ENCODE assay signal across 13 cellular contexts in the genomic region with DNA sequence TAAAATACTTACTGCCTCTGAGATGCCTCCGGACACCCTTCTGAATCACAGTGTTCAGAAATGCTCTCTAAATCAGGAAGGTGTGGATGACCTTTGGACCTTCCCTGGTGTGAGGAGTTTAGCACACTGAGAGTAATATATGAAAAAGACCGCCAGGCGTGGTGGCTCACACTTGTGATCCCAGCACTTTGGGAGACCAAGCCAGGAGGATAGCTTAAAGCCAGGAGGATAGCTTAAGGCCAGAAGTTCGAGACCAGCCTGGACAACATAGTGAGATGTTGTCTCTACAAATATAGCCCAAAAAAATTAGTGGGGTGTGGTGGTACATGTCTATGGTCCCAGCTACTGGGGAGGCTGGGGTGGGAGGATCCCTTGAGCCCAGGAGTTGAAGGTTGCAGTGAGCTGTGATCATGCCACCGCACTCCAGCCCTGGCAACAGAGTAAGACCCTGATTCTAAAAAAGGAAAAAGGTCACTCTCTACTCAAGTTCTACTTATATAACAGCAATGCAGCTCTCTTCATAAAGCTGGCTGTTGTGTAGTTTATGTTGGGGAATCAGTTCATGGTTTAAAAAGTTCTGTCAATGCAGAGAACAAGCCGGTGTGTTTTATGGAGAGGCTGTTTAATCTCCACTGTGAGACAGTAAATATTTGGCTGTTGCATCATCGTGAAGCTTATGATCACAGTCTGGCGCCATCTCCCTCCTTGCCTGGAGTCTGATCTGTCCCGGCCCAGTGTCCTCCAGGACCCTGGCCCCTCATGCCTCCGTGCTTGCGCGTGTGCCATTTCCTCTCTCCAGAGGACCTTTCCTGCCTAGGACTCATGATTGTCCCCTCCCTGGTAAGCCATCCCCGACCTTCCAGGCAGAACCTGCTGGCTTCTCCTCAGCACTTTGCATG.
DNase-seq lines count a peak whose midpoint lies in the region; ATAC-seq, FAIRE-seq and TF ChIP-seq lines count a peak whose summit lies in the region.
"Had no signal": no experiment of that assay in that cellular context is flagged by ENCODE, and none has a peak within 500 bp of the region (broad histone marks: within the 10 kb centered on the region; RNA-seq: fewer than 3 reads in every experiment).

No MANE protein-coding gene starts in this region.

- H3K36me3 ChIP-seq in HEK293 (ENCODE audit: control insufficient read depth in 2 of 2, insufficient read depth in 1 of 2, low read length in 2 of 2): no peaks in the 10 kb centered on the region
- H3K36me3 ChIP-seq in small intestine (ENCODE audit: control insufficient read depth in 2 of 2, insufficient read depth in 2 of 2, low read length in 2 of 2): no peaks in the 10 kb centered on the region
- H3K36me3 ChIP-seq: SJSA1, WERI-Rb-1 had no signal

- H3K27ac ChIP-seq in HEK293 (ENCODE audit: extremely low read depth, low read depth, low read length) (0 out of 2 replicates have a peak overlapping the region, but pooled peaks have one; percentile 31), small intestine (ENCODE audit: low read depth in 1 of 2, low read length in 1 of 2) (peak overlapping the region; percentile 1 to 22)
- H3K27ac ChIP-seq: SJSA1, WERI-Rb-1 had no signal

- DNase-seq in SHP77 treated with DMSO at 0.1 percent for 48 hours (lab: John Stamatoyannopoulos, UW) (peak; percentile 7), islet precursor cell (peak; percentile 41), small intestine (peak; percentile 94), amygdala (lab: John Stamatoyannopoulos, UW) (no peak), NCI-H146 treated with DMSO at 0.1 percent for 48 hours (lab: John Stamatoyannopoulos, UW; ENCODE audit: unreplicated experiment) (no peak)
- DNase-seq: COR-L47, mesendoderm, NCI-H446 treated with DMSO at 0.1 percent for 48 hours, WERI-Rb-1 had no signal

- POLR2A ChIA-PET in HEK293 (lab: Yijun Ruan, JAX): no interaction called here

- H3K9me3 ChIP-seq in HEK293 (ENCODE audit: control insufficient read depth, insufficient read depth, low read depth, low read length): no peaks in the 10 kb centered on the region
- H3K9me3 ChIP-seq in small intestine (ENCODE audit: control insufficient read depth, low read depth): no peaks in the 10 kb centered on the region
- H3K9me3 ChIP-seq: SJSA1 had no signal

- CTCF ChIA-PET in HEK293 (lab: Yijun Ruan, JAX): no interaction called here

- no peak for ATAC-seq in HG03565 (IDR thresholded peaks at IDR 0.05; ENCODE audit: unreplicated experiment)

- peaks cover 17% of the 10 kb centered on the region for H3K4me1 ChIP-seq in HEK293 (ENCODE audit: control insufficient read depth, insufficient read depth, low read length)
- peaks cover 5 to 21% of the 10 kb centered on the region in 2 donors for H3K4me1 ChIP-seq in small intestine (ENCODE audit: control insufficient read depth in 2 of 2, insufficient read depth in 1 of 2, low read depth in 1 of 2, low read length in 1 of 2)
- H3K4me1 ChIP-seq: SJSA1 had no signal

- no peaks in the 10 kb centered on the region for H3K27me3 ChIP-seq in small intestine (ENCODE audit: control insufficient read depth in 2 of 2, insufficient read depth in 2 of 2, low read length in 2 of 2)

- no peak overlapping the region for H3K4me3 ChIP-seq in HEK293 (ENCODE audit: low read depth, low read length)
- H3K4me3 ChIP-seq in small intestine (ENCODE audit: low read depth in 1 of 2, low read length in 2 of 2): no peak overlapping the region
- H3K4me3 ChIP-seq: SJSA1 had no signal

- FAIRE-seq in small intestine (lab: Jason Lieb, UNC): no peak
- FAIRE-seq: bronchial epithelial cell had no signal

- no peak for TF ChIP-seq CTCF in HEK293 (tag by site-specific recombination; IDR thresholded peaks at IDR 0.05)

- 56 to 66% (median 63%) methylated on average over 13 of the region's 13 CpGs for WGBS in small intestine, 3 donors

TF ChIP-seq in HEK293, 187 proteins besides CTCF, POLR2A, EP300 and RAD21 (continues in another document):
- TF ChIP-seq ZNF776 (tag by site-specific recombination; IDR thresholded peaks at IDR 0.05; ENCODE audit: borderline replicate concordance): no peak
- TF ChIP-seq, protein P1, sequence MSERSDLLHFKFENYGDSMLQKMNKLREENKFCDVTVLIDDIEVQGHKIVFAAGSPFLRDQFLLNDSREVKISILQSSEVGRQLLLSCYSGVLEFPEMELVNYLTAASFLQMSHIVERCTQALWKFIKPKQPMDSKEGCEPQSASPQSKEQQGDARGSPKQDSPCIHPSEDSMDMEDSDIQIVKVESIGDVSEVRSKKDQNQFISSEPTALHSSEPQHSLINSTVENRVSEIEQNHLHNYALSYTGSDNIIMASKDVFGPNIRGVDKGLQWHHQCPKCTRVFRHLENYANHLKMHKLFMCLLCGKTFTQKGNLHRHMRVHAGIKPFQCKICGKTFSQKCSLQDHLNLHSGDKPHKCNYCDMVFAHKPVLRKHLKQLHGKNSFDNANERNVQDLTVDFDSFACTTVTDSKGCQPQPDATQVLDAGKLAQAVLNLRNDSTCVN (tag by site-specific recombination; optimal IDR thresholded peaks at IDR 0.05): no peak
- no peak for TF ChIP-seq ZFP3 (tag by site-specific recombination; IDR thresholded peaks at IDR 0.05; ENCODE audit: low read depth)
- TF ChIP-seq, protein P2, sequence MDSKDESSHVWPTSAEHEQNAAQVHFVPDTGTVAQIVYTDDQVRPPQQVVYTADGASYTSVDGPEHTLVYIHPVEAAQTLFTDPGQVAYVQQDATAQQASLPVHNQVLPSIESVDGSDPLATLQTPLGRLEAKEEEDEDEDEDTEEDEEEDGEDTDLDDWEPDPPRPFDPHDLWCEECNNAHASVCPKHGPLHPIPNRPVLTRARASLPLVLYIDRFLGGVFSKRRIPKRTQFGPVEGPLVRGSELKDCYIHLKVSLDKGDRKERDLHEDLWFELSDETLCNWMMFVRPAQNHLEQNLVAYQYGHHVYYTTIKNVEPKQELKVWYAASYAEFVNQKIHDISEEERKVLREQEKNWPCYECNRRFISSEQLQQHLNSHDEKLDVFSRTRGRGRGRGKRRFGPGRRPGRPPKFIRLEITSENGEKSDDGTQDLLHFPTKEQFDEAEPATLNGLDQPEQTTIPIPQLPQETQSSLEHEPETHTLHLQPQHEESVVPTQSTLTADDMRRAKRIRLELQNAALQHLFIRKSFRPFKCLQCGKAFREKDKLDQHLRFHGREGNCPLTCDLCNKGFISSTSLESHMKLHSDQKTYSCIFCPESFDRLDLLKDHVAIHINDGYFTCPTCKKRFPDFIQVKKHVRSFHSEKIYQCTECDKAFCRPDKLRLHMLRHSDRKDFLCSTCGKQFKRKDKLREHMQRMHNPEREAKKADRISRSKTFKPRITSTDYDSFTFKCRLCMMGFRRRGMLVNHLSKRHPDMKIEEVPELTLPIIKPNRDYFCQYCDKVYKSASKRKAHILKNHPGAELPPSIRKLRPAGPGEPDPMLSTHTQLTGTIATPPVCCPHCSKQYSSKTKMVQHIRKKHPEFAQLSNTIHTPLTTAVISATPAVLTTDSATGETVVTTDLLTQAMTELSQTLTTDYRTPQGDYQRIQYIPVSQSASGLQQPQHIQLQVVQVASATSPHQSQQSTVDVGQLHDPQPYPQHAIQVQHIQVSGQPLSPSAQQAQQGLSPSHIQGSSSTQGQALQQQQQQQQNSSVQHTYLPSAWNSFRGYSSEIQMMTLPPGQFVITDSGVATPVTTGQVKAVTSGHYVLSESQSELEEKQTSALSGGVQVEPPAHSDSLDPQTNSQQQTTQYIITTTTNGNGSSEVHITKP (tag by site-specific recombination; IDR thresholded peaks at IDR 0.05): no peak
- no peak for TF ChIP-seq ZNF701 (tag by site-specific recombination; IDR thresholded peaks at IDR 0.05)
- TF ChIP-seq ZNF624 (tag by site-specific recombination; IDR thresholded peaks at IDR 0.05): no peak
- TF ChIP-seq ZNF521 (tag by site-specific recombination; IDR thresholded peaks at IDR 0.05): no peak
- TF ChIP-seq WT1 (tag by site-specific recombination; IDR thresholded peaks at IDR 0.05): no peak
- TF ChIP-seq, protein P3, sequence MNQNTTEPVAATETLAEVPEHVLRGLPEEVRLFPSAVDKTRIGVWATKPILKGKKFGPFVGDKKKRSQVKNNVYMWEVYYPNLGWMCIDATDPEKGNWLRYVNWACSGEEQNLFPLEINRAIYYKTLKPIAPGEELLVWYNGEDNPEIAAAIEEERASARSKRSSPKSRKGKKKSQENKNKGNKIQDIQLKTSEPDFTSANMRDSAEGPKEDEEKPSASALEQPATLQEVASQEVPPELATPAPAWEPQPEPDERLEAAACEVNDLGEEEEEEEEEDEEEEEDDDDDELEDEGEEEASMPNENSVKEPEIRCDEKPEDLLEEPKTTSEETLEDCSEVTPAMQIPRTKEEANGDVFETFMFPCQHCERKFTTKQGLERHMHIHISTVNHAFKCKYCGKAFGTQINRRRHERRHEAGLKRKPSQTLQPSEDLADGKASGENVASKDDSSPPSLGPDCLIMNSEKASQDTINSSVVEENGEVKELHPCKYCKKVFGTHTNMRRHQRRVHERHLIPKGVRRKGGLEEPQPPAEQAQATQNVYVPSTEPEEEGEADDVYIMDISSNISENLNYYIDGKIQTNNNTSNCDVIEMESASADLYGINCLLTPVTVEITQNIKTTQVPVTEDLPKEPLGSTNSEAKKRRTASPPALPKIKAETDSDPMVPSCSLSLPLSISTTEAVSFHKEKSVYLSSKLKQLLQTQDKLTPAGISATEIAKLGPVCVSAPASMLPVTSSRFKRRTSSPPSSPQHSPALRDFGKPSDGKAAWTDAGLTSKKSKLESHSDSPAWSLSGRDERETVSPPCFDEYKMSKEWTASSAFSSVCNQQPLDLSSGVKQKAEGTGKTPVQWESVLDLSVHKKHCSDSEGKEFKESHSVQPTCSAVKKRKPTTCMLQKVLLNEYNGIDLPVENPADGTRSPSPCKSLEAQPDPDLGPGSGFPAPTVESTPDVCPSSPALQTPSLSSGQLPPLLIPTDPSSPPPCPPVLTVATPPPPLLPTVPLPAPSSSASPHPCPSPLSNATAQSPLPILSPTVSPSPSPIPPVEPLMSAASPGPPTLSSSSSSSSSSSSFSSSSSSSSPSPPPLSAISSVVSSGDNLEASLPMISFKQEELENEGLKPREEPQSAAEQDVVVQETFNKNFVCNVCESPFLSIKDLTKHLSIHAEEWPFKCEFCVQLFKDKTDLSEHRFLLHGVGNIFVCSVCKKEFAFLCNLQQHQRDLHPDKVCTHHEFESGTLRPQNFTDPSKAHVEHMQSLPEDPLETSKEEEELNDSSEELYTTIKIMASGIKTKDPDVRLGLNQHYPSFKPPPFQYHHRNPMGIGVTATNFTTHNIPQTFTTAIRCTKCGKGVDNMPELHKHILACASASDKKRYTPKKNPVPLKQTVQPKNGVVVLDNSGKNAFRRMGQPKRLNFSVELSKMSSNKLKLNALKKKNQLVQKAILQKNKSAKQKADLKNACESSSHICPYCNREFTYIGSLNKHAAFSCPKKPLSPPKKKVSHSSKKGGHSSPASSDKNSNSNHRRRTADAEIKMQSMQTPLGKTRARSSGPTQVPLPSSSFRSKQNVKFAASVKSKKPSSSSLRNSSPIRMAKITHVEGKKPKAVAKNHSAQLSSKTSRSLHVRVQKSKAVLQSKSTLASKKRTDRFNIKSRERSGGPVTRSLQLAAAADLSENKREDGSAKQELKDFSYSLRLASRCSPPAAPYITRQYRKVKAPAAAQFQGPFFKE (tag by site-specific recombination; IDR thresholded peaks at IDR 0.05; ENCODE audit: borderline replicate concordance): no peak

Comparison
In these comparisons a context has a peak if more than half of its experiments do, and no peak if none do; other contexts are left out.
1. DNase-seq: peak in SHP77 treated with DMSO at 0.1 percent for 48 hours (single experiment), islet precursor cell (single experiment) and small intestine (single experiment); none in amygdala (0 of 56) and NCI-H146 treated with DMSO at 0.1 percent for 48 hours (single experiment).